Comparison of ENCODE assay signal across 1 cellular context in the genomic region with DNA sequence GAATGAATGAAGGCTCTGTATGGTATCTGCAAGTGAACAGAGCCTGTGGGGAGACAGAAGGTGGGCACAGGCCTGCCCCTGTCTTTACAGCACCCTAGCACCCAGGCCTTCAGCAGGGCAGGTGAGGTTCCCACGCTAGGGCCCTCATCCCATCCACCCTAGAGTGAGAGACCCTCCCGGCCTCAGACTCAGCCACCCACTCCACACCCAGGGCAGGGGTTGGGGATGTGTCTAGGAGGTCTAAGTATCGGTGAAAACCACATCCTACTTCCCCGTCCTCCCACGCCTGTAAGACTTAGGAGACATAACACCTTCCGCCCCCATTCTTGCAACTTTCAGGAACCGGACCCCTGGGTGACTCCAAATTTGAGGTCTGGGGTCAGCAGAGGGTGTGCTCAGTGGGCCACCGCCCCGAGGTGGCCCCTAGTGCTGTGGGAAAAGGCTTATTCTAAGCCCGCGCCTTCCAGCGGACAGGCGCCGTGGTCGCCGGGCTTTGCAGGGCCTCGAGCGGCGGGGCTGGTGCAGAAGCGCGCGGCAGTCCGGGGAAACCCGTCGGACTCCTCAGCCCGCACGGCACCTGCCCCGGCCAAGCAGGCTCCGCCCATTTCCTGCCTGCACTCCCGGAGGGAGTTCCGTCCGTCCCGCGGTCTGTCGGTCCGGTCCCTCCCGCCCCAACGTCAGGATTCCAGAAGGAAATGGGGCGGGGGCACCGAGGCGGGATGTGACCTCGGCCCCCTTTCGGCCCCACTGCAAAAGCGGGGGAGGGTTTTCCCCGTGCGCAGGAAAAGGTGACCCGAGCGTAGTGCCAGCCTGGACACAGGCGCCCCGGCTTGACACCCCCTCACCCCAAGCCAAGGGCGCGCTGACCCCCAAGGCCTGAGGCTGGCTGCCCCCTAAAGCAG.
TF ChIP-seq lines count a peak whose summit lies in the region.

No MANE protein-coding gene starts in this region.

TF ChIP-seq in HepG2, 621 proteins besides CTCF, POLR2A, EP300 and RAD21 (continued from another document and continues in another):
- TF ChIP-seq, protein P1, sequence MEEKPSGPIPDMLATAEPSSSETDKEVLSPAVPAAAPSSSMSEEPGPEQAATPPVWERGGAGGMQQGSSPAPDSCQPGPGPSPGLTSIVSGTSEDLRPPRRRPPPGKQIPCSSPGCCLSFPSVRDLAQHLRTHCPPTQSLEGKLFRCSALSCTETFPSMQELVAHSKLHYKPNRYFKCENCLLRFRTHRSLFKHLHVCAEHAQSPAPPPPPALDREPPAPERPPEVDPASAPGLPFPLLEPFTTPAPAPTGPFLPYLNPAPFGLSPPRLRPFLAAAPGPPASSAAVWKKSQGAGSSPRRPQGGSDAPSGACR (CRISPR knock-in tag; IDR thresholded peaks at IDR 0.05): peak; percentile 14; the same call in 1 of the 2 replicates
- TF ChIP-seq, protein P2, sequence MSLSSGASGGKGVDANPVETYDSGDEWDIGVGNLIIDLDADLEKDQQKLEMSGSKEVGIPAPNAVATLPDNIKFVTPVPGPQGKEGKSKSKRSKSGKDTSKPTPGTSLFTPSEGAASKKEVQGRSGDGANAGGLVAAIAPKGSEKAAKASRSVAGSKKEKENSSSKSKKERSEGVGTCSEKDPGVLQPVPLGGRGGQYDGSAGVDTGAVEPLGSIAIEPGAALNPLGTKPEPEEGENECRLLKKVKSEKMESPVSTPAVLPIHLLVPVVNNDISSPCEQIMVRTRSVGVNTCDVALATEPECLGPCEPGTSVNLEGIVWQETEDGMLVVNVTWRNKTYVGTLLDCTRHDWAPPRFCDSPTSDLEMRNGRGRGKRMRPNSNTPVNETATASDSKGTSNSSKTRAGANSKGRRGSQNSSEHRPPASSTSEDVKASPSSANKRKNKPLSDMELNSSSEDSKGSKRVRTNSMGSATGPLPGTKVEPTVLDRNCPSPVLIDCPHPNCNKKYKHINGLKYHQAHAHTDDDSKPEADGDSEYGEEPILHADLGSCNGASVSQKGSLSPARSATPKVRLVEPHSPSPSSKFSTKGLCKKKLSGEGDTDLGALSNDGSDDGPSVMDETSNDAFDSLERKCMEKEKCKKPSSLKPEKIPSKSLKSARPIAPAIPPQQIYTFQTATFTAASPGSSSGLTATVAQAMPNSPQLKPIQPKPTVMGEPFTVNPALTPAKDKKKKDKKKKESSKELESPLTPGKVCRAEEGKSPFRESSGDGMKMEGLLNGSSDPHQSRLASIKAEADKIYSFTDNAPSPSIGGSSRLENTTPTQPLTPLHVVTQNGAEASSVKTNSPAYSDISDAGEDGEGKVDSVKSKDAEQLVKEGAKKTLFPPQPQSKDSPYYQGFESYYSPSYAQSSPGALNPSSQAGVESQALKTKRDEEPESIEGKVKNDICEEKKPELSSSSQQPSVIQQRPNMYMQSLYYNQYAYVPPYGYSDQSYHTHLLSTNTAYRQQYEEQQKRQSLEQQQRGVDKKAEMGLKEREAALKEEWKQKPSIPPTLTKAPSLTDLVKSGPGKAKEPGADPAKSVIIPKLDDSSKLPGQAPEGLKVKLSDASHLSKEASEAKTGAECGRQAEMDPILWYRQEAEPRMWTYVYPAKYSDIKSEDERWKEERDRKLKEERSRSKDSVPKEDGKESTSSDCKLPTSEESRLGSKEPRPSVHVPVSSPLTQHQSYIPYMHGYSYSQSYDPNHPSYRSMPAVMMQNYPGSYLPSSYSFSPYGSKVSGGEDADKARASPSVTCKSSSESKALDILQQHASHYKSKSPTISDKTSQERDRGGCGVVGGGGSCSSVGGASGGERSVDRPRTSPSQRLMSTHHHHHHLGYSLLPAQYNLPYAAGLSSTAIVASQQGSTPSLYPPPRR (CRISPR knock-in tag; IDR thresholded peaks at IDR 0.05; ENCODE audit: borderline replicate concordance): peak; percentile 78
- TF ChIP-seq ZNF350 (CRISPR knock-in tag; IDR thresholded peaks at IDR 0.05; ENCODE audit: borderline replicate concordance, low read depth): peak; percentile 82
- TF ChIP-seq, protein P3, sequence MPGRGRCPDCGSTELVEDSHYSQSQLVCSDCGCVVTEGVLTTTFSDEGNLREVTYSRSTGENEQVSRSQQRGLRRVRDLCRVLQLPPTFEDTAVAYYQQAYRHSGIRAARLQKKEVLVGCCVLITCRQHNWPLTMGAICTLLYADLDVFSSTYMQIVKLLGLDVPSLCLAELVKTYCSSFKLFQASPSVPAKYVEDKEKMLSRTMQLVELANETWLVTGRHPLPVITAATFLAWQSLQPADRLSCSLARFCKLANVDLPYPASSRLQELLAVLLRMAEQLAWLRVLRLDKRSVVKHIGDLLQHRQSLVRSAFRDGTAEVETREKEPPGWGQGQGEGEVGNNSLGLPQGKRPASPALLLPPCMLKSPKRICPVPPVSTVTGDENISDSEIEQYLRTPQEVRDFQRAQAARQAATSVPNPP (CRISPR knock-in tag; IDR thresholded peaks at IDR 0.05): no peak
- peak; percentile 96 for TF ChIP-seq ZNF121 (CRISPR knock-in tag; IDR thresholded peaks at IDR 0.05)
- peak; percentile 68; the same call in 1 of the 2 replicates for TF ChIP-seq ZNF598 (CRISPR knock-in tag; IDR thresholded peaks at IDR 0.05; ENCODE audit: borderline replicate concordance)
- peak; percentile 93 for TF ChIP-seq MEIS2 (CRISPR knock-in tag; IDR thresholded peaks at IDR 0.05)
- TF ChIP-seq, protein P4, sequence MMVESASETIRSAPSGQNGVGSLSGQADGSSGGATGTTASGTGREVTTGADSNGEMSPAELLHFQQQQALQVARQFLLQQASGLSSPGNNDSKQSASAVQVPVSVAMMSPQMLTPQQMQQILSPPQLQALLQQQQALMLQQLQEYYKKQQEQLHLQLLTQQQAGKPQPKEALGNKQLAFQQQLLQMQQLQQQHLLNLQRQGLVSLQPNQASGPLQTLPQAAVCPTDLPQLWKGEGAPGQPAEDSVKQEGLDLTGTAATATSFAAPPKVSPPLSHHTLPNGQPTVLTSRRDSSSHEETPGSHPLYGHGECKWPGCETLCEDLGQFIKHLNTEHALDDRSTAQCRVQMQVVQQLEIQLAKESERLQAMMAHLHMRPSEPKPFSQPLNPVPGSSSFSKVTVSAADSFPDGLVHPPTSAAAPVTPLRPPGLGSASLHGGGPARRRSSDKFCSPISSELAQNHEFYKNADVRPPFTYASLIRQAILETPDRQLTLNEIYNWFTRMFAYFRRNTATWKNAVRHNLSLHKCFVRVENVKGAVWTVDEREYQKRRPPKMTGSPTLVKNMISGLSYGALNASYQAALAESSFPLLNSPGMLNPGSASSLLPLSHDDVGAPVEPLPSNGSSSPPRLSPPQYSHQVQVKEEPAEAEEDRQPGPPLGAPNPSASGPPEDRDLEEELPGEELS (CRISPR knock-in tag; IDR thresholded peaks at IDR 0.05): peak; percentile 77
- peak; percentile 78; the same call in 1 of the 2 replicates for TF ChIP-seq MTF1 (CRISPR knock-in tag; IDR thresholded peaks at IDR 0.05)
- no peak for TF ChIP-seq ELF4 (CRISPR knock-in tag; IDR thresholded peaks at IDR 0.05; ENCODE audit: borderline replicate concordance)
- peak; percentile 87; the same call in 1 of the 2 replicates for TF ChIP-seq ATF7-NPFF (CRISPR knock-in tag; IDR thresholded peaks at IDR 0.05; ENCODE audit: low read depth)
- TF ChIP-seq ZNF572 (CRISPR knock-in tag; IDR thresholded peaks at IDR 0.05): peak; percentile 42; the same call in 1 of the 2 replicates
- TF ChIP-seq MEF2D (CRISPR knock-in tag; IDR thresholded peaks at IDR 0.05): peak; percentile 90
- 0 out of 2 replicates have a peak, but pooled peaks have one; percentile 35 for TF ChIP-seq CC2D1A (CRISPR knock-in tag; IDR thresholded peaks at IDR 0.05)
- TF ChIP-seq, protein P5, sequence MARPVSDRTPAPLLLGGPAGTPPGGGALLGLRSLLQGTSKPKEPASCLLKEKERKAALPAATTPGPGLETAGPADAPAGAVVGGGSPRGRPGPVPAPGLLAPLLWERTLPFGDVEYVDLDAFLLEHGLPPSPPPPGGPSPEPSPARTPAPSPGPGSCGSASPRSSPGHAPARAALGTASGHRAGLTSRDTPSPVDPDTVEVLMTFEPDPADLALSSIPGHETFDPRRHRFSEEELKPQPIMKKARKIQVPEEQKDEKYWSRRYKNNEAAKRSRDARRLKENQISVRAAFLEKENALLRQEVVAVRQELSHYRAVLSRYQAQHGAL (CRISPR knock-in tag; IDR thresholded peaks at IDR 0.05; ENCODE audit: not compliant biosample characterization): peak; percentile 58
- TF ChIP-seq, protein P6, sequence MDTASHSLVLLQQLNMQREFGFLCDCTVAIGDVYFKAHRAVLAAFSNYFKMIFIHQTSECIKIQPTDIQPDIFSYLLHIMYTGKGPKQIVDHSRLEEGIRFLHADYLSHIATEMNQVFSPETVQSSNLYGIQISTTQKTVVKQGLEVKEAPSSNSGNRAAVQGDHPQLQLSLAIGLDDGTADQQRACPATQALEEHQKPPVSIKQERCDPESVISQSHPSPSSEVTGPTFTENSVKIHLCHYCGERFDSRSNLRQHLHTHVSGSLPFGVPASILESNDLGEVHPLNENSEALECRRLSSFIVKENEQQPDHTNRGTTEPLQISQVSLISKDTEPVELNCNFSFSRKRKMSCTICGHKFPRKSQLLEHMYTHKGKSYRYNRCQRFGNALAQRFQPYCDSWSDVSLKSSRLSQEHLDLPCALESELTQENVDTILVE (CRISPR knock-in tag; IDR thresholded peaks at IDR 0.05): peak; percentile 98
- TF ChIP-seq CEBPB (IDR thresholded peaks at IDR 0.05; ENCODE audit: borderline replicate concordance, low read depth, low read length): no peak
- TF ChIP-seq SMAD9 (CRISPR knock-in tag; IDR thresholded peaks at IDR 0.05): peak; percentile 55; the same call in 1 of the 2 replicates
- TF ChIP-seq NONO (IDR thresholded peaks at IDR 0.05): no peak
- TF ChIP-seq NONO (CRISPR knock-in tag; conservative IDR thresholded peaks at IDR 0.05): peak; percentile 76
- TF ChIP-seq GATA4 (IDR thresholded peaks at IDR 0.05; ENCODE audit: borderline replicate concordance, low read depth): 0 out of 2 replicates have a peak, but pooled peaks have one; percentile 7
- TF ChIP-seq ZNF547 (CRISPR knock-in tag; IDR thresholded peaks at IDR 0.05): peak; percentile 67; the same call in 1 of the 2 replicates
- TF ChIP-seq THAP11 (CRISPR knock-in tag; IDR thresholded peaks at IDR 0.05): peak; percentile 89
- TF ChIP-seq EEA1 (CRISPR knock-in tag; IDR thresholded peaks at IDR 0.05; ENCODE audit: borderline replicate concordance): peak; percentile 55; the same call in 1 of the 2 replicates
- TF ChIP-seq KDM2A (CRISPR knock-in tag; IDR thresholded peaks at IDR 0.05; ENCODE audit: borderline replicate concordance, low read depth): peak; percentile 97
- TF ChIP-seq ZNF549 (CRISPR knock-in tag; IDR thresholded peaks at IDR 0.05): peak; percentile 83; the same call in 1 of the 2 replicates
- TF ChIP-seq, protein P7, sequence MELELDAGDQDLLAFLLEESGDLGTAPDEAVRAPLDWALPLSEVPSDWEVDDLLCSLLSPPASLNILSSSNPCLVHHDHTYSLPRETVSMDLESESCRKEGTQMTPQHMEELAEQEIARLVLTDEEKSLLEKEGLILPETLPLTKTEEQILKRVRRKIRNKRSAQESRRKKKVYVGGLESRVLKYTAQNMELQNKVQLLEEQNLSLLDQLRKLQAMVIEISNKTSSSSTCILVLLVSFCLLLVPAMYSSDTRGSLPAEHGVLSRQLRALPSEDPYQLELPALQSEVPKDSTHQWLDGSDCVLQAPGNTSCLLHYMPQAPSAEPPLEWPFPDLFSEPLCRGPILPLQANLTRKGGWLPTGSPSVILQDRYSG (CRISPR knock-in tag; IDR thresholded peaks at IDR 0.05): peak; percentile 89; the same call in 1 of the 2 replicates
- 0 out of 2 replicates have a peak, but pooled peaks have one; percentile 65 for TF ChIP-seq ZNF431 (CRISPR knock-in tag; IDR thresholded peaks at IDR 0.05; ENCODE audit: borderline replicate concordance, low read depth)
- peak; percentile 94 for TF ChIP-seq YEATS4 (CRISPR knock-in tag; IDR thresholded peaks at IDR 0.05; ENCODE audit: borderline replicate concordance)
- TF ChIP-seq, protein P8, sequence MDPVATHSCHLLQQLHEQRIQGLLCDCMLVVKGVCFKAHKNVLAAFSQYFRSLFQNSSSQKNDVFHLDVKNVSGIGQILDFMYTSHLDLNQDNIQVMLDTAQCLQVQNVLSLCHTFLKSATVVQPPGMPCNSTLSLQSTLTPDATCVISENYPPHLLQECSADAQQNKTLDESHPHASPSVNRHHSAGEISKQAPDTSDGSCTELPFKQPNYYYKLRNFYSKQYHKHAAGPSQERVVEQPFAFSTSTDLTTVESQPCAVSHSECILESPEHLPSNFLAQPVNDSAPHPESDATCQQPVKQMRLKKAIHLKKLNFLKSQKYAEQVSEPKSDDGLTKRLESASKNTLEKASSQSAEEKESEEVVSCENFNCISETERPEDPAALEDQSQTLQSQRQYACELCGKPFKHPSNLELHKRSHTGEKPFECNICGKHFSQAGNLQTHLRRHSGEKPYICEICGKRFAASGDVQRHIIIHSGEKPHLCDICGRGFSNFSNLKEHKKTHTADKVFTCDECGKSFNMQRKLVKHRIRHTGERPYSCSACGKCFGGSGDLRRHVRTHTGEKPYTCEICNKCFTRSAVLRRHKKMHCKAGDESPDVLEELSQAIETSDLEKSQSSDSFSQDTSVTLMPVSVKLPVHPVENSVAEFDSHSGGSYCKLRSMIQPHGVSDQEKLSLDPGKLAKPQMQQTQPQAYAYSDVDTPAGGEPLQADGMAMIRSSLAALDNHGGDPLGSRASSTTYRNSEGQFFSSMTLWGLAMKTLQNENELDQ (CRISPR knock-in tag; IDR thresholded peaks at IDR 0.05; ENCODE audit: borderline replicate concordance): peak; percentile 88; the same call in 1 of the 2 replicates
- no peak for TF ChIP-seq SNRNP70 (IDR thresholded peaks at IDR 0.05; ENCODE audit: low read depth, low read length)
- 0 out of 2 replicates have a peak, but pooled peaks have one; percentile 34 for TF ChIP-seq RBAK (CRISPR knock-in tag; IDR thresholded peaks at IDR 0.05)
- TF ChIP-seq HNF4A (CRISPR knock-in tag; IDR thresholded peaks at IDR 0.05): peak; percentile 30
- peak; percentile 94 for TF ChIP-seq GABPB1 (CRISPR knock-in tag; IDR thresholded peaks at IDR 0.05)
- no peak for TF ChIP-seq ZSCAN30 (CRISPR knock-in tag; IDR thresholded peaks at IDR 0.05)
- TF ChIP-seq ZNF782 (CRISPR knock-in tag; IDR thresholded peaks at IDR 0.05; ENCODE audit: borderline replicate concordance): peak; percentile 74; the same call in 1 of the 2 replicates
- peak; percentile 94 for TF ChIP-seq ERF (CRISPR knock-in tag; IDR thresholded peaks at IDR 0.05)
- peak; percentile 86 for TF ChIP-seq ELF1 (CRISPR knock-in tag; IDR thresholded peaks at IDR 0.05)
- TF ChIP-seq SP4 (CRISPR knock-in tag; IDR thresholded peaks at IDR 0.05): peak; percentile 71; the same call in 1 of the 2 replicates
- peak; percentile 81 for TF ChIP-seq IRF2 (CRISPR knock-in tag; IDR thresholded peaks at IDR 0.05)
- TF ChIP-seq ZNF550 (CRISPR knock-in tag; IDR thresholded peaks at IDR 0.05; ENCODE audit: borderline replicate concordance): no peak
- TF ChIP-seq ZNF101 (CRISPR knock-in tag; IDR thresholded peaks at IDR 0.05; ENCODE audit: borderline replicate concordance, low read depth): no peak
- no peak for TF ChIP-seq ZNF7 (CRISPR knock-in tag; IDR thresholded peaks at IDR 0.05)
- no peak for TF ChIP-seq PAWR (CRISPR knock-in tag; IDR thresholded peaks at IDR 0.05; ENCODE audit: borderline replicate concordance)
- peak; percentile 90; the same call in 1 of the 2 replicates for TF ChIP-seq KLF6 (CRISPR knock-in tag; IDR thresholded peaks at IDR 0.05)
- TF ChIP-seq, protein P9, sequence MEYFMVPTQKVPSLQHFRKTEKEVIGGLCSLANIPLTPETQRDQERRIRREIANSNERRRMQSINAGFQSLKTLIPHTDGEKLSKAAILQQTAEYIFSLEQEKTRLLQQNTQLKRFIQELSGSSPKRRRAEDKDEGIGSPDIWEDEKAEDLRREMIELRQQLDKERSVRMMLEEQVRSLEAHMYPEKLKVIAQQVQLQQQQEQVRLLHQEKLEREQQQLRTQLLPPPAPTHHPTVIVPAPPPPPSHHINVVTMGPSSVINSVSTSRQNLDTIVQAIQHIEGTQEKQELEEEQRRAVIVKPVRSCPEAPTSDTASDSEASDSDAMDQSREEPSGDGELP (IDR thresholded peaks at IDR 0.05; ENCODE audit: borderline replicate concordance, low read depth): no peak; the same call in 1 of the 2 replicates
- no peak for TF ChIP-seq ZNF17 (CRISPR knock-in tag; IDR thresholded peaks at IDR 0.05)
- TF ChIP-seq ZNF251 (CRISPR knock-in tag; IDR thresholded peaks at IDR 0.05): no peak
